ENCODE assay signal across 1 cellular context in genomic region chr14:105223260-105223659, GRCh38.
TF ChIP-seq lines count a peak whose summit lies in the region.

No MANE protein-coding gene starts in this region.

TF ChIP-seq in WTC11, 78 proteins besides CTCF, POLR2A, EP300 and RAD21 (continued from another document):
- TF ChIP-seq FOXP4 (CRISPR knock-in tag; IDR thresholded peaks at IDR 0.05) (no peak), JUN (CRISPR knock-in tag; IDR thresholded peaks at IDR 0.05) (no peak), ZNF219 (CRISPR knock-in tag; IDR thresholded peaks at IDR 0.05; ENCODE audit: borderline replicate concordance) (no peak), FOXK1 (CRISPR knock-in tag; IDR thresholded peaks at IDR 0.05) (no peak), NR1H2 (CRISPR knock-in tag; IDR thresholded peaks at IDR 0.05) (no peak)
